9 cellular contexts compared by ENCODE assay signal in genomic region chr4:73776363-73776762, GRCh38. TPM values are rescaled to one million over a fixed set of nuclear protein-coding genes. Genes with fewer than 3 reads are reported as not detected.
DNase-seq lines count a peak whose midpoint lies in the region; ATAC-seq and TF ChIP-seq lines count a peak whose summit lies in the region.
"Had no signal": no experiment of that assay in that cellular context is flagged by ENCODE, and none has a peak within 500 bp of the region (broad histone marks: within the 10 kb centered on the region; RNA-seq: fewer than 3 reads in every experiment).

No MANE protein-coding gene starts in this region.

- no peaks in the 10 kb centered on the region for H3K27me3 ChIP-seq in colonic mucosa

- H3K36me3 ChIP-seq in colonic mucosa: no peaks in the 10 kb centered on the region

- H3K9ac ChIP-seq in colonic mucosa (ENCODE audit: low read depth in 2 of 2, low read length in 2 of 2): no peak overlapping the region

- ATAC-seq in GM21717 (IDR thresholded peaks at IDR 0.05; ENCODE audit: unreplicated experiment) (no peak), GM18498 (IDR thresholded peaks at IDR 0.05; ENCODE audit: unreplicated experiment) (no peak)

- H3K4me3 ChIP-seq in colonic mucosa: no peak overlapping the region
- H3K4me3 ChIP-seq: SK-N-MC had no signal

- intact Hi-C loops in colonic mucosa (cut with DNase I): no loop called here

- H3K4me1 ChIP-seq in colonic mucosa: no peaks in the 10 kb centered on the region

- DNase-seq in COLO829 (ENCODE audit: low spot score) (peak; percentile 28), NCI-H2196 (lab: John Stamatoyannopoulos, UW; ENCODE audit: unreplicated experiment) (peak; percentile 55), colonic mucosa (peak; percentile 41), mucosa of gallbladder (ENCODE audit: low spot score) (peak; percentile 47), D341Med (ENCODE audit: low spot score) (no peak), RKO (ENCODE audit: low spot score) (no peak)

- no peak for TF ChIP-seq CTCF in colonic mucosa (IDR thresholded peaks at IDR 0.05)

- H3K9me3 ChIP-seq in colonic mucosa: no peaks in the 10 kb centered on the region

- no peak overlapping the region for H3K27ac ChIP-seq in colonic mucosa
- H3K27ac ChIP-seq: SK-N-MC had no signal

RNA-seq across cellular contexts. Expression of gene CXCL8, which starts 36.0 kb away (rescaled TPM):
- total RNA-seq in colonic mucosa (1 to 10 TPM in 1 of 2 donors, under 1 TPM in 1; 0.89 to 4.7 TPM), mucosa of gallbladder (0.92 TPM)

Comparison
In these comparisons a context has a peak if more than half of its experiments do, and no peak if none do; other contexts are left out.
1. DNase-seq: peak in COLO829 (single experiment), NCI-H2196 (single experiment), colonic mucosa (single experiment) and mucosa of gallbladder (single experiment); none in D341Med (single experiment) and RKO (single experiment).